Comparison of ENCODE assay signal across 18 cellular contexts in the genomic region with DNA sequence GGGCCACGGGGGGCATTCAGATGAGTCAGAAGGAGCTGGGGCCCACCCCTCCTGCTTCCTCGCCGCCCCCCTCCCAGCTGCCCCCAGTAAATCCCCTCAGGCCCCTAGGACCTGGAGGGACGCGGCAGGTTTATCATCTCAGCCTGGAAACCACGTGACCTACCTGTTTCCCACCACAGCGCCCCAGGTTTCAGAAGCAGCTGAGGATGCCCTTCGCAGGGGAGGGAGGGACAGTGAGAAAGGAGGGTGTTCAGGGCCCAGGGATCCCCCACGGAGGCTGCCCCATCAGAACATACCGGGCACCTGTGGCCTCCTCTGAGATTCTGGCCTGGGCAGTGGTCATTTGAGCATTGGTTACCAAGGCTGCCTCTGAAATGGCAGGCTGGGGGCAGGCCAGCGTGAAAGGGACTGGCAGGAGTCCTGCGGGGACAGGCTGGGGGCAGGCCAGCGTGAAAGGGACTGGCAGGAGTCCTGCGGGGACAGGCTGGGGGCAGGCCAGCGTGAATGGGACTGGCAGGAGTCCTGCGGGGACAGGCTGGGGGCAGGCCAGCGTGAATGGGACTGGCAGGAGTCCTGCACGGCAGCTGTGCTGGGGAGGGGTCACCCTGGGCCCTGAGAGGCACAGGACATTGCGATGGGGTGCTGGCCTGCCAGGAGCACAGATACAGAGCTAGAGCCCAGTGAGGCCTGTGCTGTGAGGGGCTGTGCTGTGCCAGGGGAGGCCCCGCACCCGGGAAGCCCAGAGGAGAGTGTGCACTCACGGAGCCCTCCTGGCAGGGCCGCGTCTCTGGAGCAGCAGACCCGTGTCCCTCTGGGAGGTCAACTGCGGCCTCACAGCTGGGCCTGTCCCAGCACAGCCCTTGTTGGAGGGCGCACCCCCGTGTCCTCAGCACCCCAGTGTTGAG. TPM values are rescaled to one million over a fixed set of nuclear protein-coding genes. Genes with fewer than 3 reads are reported as not detected.
DNase-seq lines count a peak whose midpoint lies in the region; ATAC-seq and TF ChIP-seq lines count a peak whose summit lies in the region.
"Had no signal": no experiment of that assay in that cellular context is flagged by ENCODE, and none has a peak within 500 bp of the region (broad histone marks: within the 10 kb centered on the region; RNA-seq: fewer than 3 reads in every experiment).

No MANE protein-coding gene starts in this region.

- H2AFZ ChIP-seq in osteoblast (ENCODE audit: low read length), result no peak overlapping the region

- H3K36me3 ChIP-seq in BE2C, result no peaks in the 10 kb centered on the region
- no peaks in the 10 kb centered on the region for H3K36me3 ChIP-seq in osteoblast (ENCODE audit: insufficient read depth, low read length)
- H3K36me3 ChIP-seq: adrenal gland, lower lobe of right lung, ovary had no signal

- H3K9me3 ChIP-seq in BE2C (no peaks in the 10 kb centered on the region), right cardiac atrium (ENCODE audit: control insufficient read depth, low read length) (no peaks in the 10 kb centered on the region), osteoblast (ENCODE audit: low read depth, low read length) (no peaks in the 10 kb centered on the region)
- H3K9me3 ChIP-seq: adrenal gland, lower lobe of right lung, ovary had no signal

- H3K27ac ChIP-seq in right cardiac atrium (ENCODE audit: low read length), result peak overlapping the region; percentile 28
- H3K27ac ChIP-seq in osteoblast (ENCODE audit: low read depth, low read length), result no peak overlapping the region
- no peak overlapping the region for H3K27ac ChIP-seq in foreskin keratinocyte
- H3K27ac ChIP-seq: lower lobe of right lung, ovary, RWPE1 had no signal

- H3K27me3 ChIP-seq in BE2C, result no peaks in the 10 kb centered on the region
- no peaks in the 10 kb centered on the region for H3K27me3 ChIP-seq in right cardiac atrium (ENCODE audit: control insufficient read depth, insufficient read depth)
- no peaks in the 10 kb centered on the region for H3K27me3 ChIP-seq in osteoblast (ENCODE audit: insufficient read depth, low read length)
- H3K27me3 ChIP-seq in foreskin keratinocyte, result peaks cover 4% of the 10 kb centered on the region
- H3K27me3 ChIP-seq: adrenal gland, ovary had no signal

- no peaks in the 10 kb centered on the region for H4K20me1 ChIP-seq in osteoblast (ENCODE audit: insufficient read depth, low read length)

- peak; percentile 28 for ATAC-seq in SK-N-SH treated with all-trans-retinoic acid at 6 μM for 48 hours
- ATAC-seq in right cardiac atrium, result peak; percentile 61 to 85
- ATAC-seq in foreskin keratinocyte, result no peak
- ATAC-seq in HG02642 (IDR thresholded peaks at IDR 0.05; ENCODE audit: poor library complexity, unreplicated experiment), result no peak

- DNase-seq in BE2C (peak; percentile 19), right cardiac atrium (peak; percentile 47 to 85 (median 84)), osteoblast (ENCODE audit: insufficient read length, low spot score, missing footprints) (peak; percentile 81), GOT3 (lab: John Stamatoyannopoulos, UW) (no peak), NCI-H446 (lab: John Stamatoyannopoulos, UW) (no peak), foreskin keratinocyte (no peak)
- DNase-seq: effector CD4-positive, alpha-beta T cell; foreskin melanocyte; HCEC 1CT; NCI-H1048; NCI-H510A treated with DMSO at 0.1 percent for 48 hours had no signal

- WGBS in right cardiac atrium, result 58% methylated on average over 28 of the region's 28 CpGs

- H3K4me1 ChIP-seq in BE2C (peaks cover 22% of the 10 kb centered on the region), right cardiac atrium (ENCODE audit: control insufficient read depth, insufficient read depth, low read length) (no peaks in the 10 kb centered on the region), osteoblast (ENCODE audit: insufficient read depth, low read length) (no peaks in the 10 kb centered on the region), foreskin keratinocyte (no peaks in the 10 kb centered on the region)
- H3K4me1 ChIP-seq: adrenal gland, lower lobe of right lung had no signal

- H3K4me3 ChIP-seq in BE2C (ENCODE audit: low read depth, low read length) (no peak overlapping the region), right cardiac atrium (ENCODE audit: low read length) (no peak overlapping the region), osteoblast (ENCODE audit: insufficient read depth, low read length) (no peak overlapping the region)
- H3K4me3 ChIP-seq: adrenal gland, lower lobe of right lung, ovary had no signal

- intact Hi-C loops in right cardiac atrium (cut with DNase I), result no loop called here

- no peak overlapping the region for H3K4me2 ChIP-seq in osteoblast (ENCODE audit: insufficient read depth, low read length)

- no peaks in the 10 kb centered on the region for H3K79me2 ChIP-seq in osteoblast (ENCODE audit: insufficient read depth, low read length)

- TF ChIP-seq CTCF in BE2C (IDR thresholded peaks at IDR 0.05; ENCODE audit: low read depth, low read length) (no peak), osteoblast (IDR thresholded peaks at IDR 0.05; ENCODE audit: extremely low read depth, low read depth, low read length) (no peak), foreskin keratinocyte (conservative IDR thresholded peaks at IDR 0.05) (no peak)

TF ChIP-seq in SK-N-SH treated with all-trans-retinoic acid at 6 μM for 48 hours, 23 proteins besides CTCF, POLR2A, EP300 and RAD21:
- TF ChIP-seq ARNTL (CRISPR knock-in tag; IDR thresholded peaks at IDR 0.05; ENCODE audit: borderline replicate concordance, low read depth) (no peak), SNAI2 (CRISPR knock-in tag; IDR thresholded peaks at IDR 0.05) (no peak), ESRRG (CRISPR knock-in tag; IDR thresholded peaks at IDR 0.05) (no peak), ZNF8 (CRISPR knock-in tag; IDR thresholded peaks at IDR 0.05) (no peak), ZC3H10 (CRISPR knock-in tag; IDR thresholded peaks at IDR 0.05) (no peak), GLIS3 (CRISPR knock-in tag; IDR thresholded peaks at IDR 0.05) (no peak), BACH2 (CRISPR knock-in tag; IDR thresholded peaks at IDR 0.05; ENCODE audit: borderline replicate concordance) (no peak), OSR1 (CRISPR knock-in tag; IDR thresholded peaks at IDR 0.05) (no peak), TOX (CRISPR knock-in tag; IDR thresholded peaks at IDR 0.05; ENCODE audit: borderline replicate concordance) (no peak), CSDC2 (CRISPR knock-in tag; IDR thresholded peaks at IDR 0.05) (no peak), ZNF70 (CRISPR knock-in tag; IDR thresholded peaks at IDR 0.05) (no peak), ZNF565 (CRISPR knock-in tag; conservative IDR thresholded peaks at IDR 0.05; ENCODE audit: low read depth) (no peak), ISL1 (CRISPR knock-in tag; IDR thresholded peaks at IDR 0.05) (no peak)

RNA-seq across cellular contexts. Expression of a gene that starts 1.6 kb away (rescaled TPM):
- 8.5 TPM for polyA plus RNA-seq in BE2C (2012; ENCODE audit: insufficient read depth, insufficient read length, low read depth)
- total RNA-seq in right cardiac atrium (1 to 10 TPM in 1 of 4 donors, under 1 TPM in 2, not detected in 1; 0.17 to 1.4 (median 0.84) TPM), osteoblast (not detected in 2 replicates), foreskin keratinocyte (not detected in 2 replicates)
- polyA plus RNA-seq in right cardiac atrium (0.68 TPM), foreskin keratinocyte (not detected in 2 replicates)
- total RNA-seq: lower lobe of right lung had no signal
- polyA plus RNA-seq: BJ had no signal

RNA-seq across cellular contexts. Expression of a gene that starts 33.9 kb away (rescaled TPM):
- polyA plus RNA-seq in BE2C (2012; ENCODE audit: insufficient read depth, insufficient read length, low read depth), result 4.8 TPM
- under 1 TPM in 2 of 4 donors, not detected in 2; 0.23 to 0.29 TPM for total RNA-seq in right cardiac atrium
- 0.09 TPM for polyA plus RNA-seq in right cardiac atrium
- 0.29 and 0.36 TPM in 2 replicates for total RNA-seq in osteoblast
- total RNA-seq in foreskin keratinocyte, result not detected in 2 replicates
- not detected in 2 replicates for polyA plus RNA-seq in foreskin keratinocyte
- total RNA-seq: lower lobe of right lung had no signal
- polyA plus RNA-seq: BJ had no signal

RNA-seq across cellular contexts. Expression of a gene that starts 48.1 kb away (rescaled TPM):
- 1.8 TPM for polyA plus RNA-seq in BE2C (2012; ENCODE audit: insufficient read depth, insufficient read length, low read depth)
- total RNA-seq in right cardiac atrium (1 to 10 TPM; 5.2 to 6.8 (median 5.4) TPM), osteoblast (not detected in 2 replicates), foreskin keratinocyte (not detected in 2 replicates)
- polyA plus RNA-seq in right cardiac atrium (7.4 TPM), foreskin keratinocyte (not detected in 2 replicates)
- polyA plus RNA-seq: BJ had no signal

RNA-seq across cellular contexts. Expression of a gene that starts 59.0 kb away (rescaled TPM):
- 0.31 TPM for polyA plus RNA-seq in BE2C (2012; ENCODE audit: insufficient read depth, insufficient read length, low read depth)
- total RNA-seq in right cardiac atrium (not detected), osteoblast (not detected in 2 replicates), foreskin keratinocyte (not detected in 2 replicates)
- polyA plus RNA-seq in right cardiac atrium (0.05 TPM), foreskin keratinocyte (not detected in 2 replicates)
- total RNA-seq: lower lobe of right lung had no signal
- polyA plus RNA-seq: BJ, ovary had no signal

Comparison
In these comparisons a context has a peak if more than half of its experiments do, and no peak if none do; other contexts are left out.
1. DNase-seq: peak in BE2C (single experiment), right cardiac atrium (3 of 3) and osteoblast (single experiment); none in GOT3 (single experiment), NCI-H446 (0 of 2) and foreskin keratinocyte (0 of 2).
2. ATAC-seq: peak in SK-N-SH treated with all-trans-retinoic acid at 6 μM for 48 hours (single experiment) and right cardiac atrium (2 of 2); none in foreskin keratinocyte (single experiment) and HG02642 (single experiment).